In the genomic region with DNA sequence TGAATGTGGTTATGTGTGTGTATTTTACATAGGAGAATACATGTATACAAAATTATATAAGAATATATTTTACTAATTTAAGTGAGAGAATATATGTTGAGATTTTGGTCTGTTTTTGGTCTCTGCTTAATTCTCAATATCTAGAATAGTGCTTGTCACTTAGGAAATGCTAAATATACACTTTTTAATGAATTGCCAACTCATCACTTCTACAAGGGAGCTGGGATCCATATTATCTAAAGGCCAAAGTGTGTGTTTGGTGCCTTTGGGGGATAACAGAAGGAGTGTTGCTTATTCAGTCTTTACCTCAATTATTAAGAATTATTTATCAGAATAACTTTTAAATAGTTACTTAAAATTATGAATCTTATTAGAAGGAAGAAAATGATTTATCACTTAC, we compare ENCODE assay signal across 4 cellular contexts.
TF ChIP-seq lines count a peak whose summit lies in the region.

No MANE protein-coding gene starts in this region.

TF ChIP-seq in HepG2, 621 proteins besides CTCF, POLR2A, EP300 and RAD21:
- TF ChIP-seq MAFF (IDR thresholded peaks at IDR 0.05; ENCODE audit: low read depth, low read length) (peak; percentile 69), MAFK (conservative IDR thresholded peaks at IDR 0.05 in 1 of 2, IDR thresholded peaks at IDR 0.05 in 1 of 2; ENCODE audit: low read length in 2 of 2) (peak; percentile 67 to 84), ZSCAN29 (CRISPR knock-in tag; conservative IDR thresholded peaks at IDR 0.05) (no peak)

TF ChIP-seq in A549, 52 proteins besides CTCF, POLR2A, EP300 and RAD21:
- TF ChIP-seq ZNF302 (CRISPR knock-in tag; IDR thresholded peaks at IDR 0.05) (no peak), MAFK (IDR thresholded peaks at IDR 0.05; ENCODE audit: partially characterized antibody) (peak; percentile 33)
TF ChIP-seq in A549: peak in this region for 1.

TF ChIP-seq in IMR-90, 13 proteins besides CTCF, POLR2A, EP300 and RAD21:
- TF ChIP-seq CHD1 (IDR thresholded peaks at IDR 0.05; ENCODE audit: low read depth, low read length) (no peak), BHLHE40 (IDR thresholded peaks at IDR 0.05; ENCODE audit: low read depth, low read length) (no peak), MAFK (IDR thresholded peaks at IDR 0.05; ENCODE audit: low read depth, low read length) (peak; percentile 81)

TF ChIP-seq in K562, 482 proteins besides CTCF, POLR2A, EP300 and RAD21:
- TF ChIP-seq MAFF (IDR thresholded peaks at IDR 0.05; ENCODE audit: low read length) (peak; percentile 52), ZNF253 (CRISPR knock-in tag; conservative IDR thresholded peaks at IDR 0.05) (no peak), MAFK (IDR thresholded peaks at IDR 0.05; ENCODE audit: low read length) (peak; percentile 52), COPS2 (conservative IDR thresholded peaks at IDR 0.05) (no peak), ZNF3 (CRISPR knock-in tag; IDR thresholded peaks at IDR 0.05) (no peak), ZNF347 (CRISPR knock-in tag; IDR thresholded peaks at IDR 0.05; ENCODE audit: low read depth) (no peak), ZNF316 (IDR thresholded peaks at IDR 0.05) (peak; percentile 32; the same call in 1 of the 2 replicates)
